Comparison of ENCODE assay signal across 10 cellular contexts in genomic region chr18:23191952-23192662, GRCh38. TPM values are rescaled to one million over a fixed set of nuclear protein-coding genes. Genes with fewer than 3 reads are reported as not detected.
DNase-seq lines count a peak whose midpoint lies in the region; ATAC-seq and TF ChIP-seq lines count a peak whose summit lies in the region.
"Had no signal": no experiment of that assay in that cellular context is flagged by ENCODE, and none has a peak within 500 bp of the region (broad histone marks: within the 10 kb centered on the region; RNA-seq: fewer than 3 reads in every experiment).

No MANE protein-coding gene starts in this region.

- CTCF ChIA-PET in OCI-LY7 (lab: Charles Lee; ENCODE audit: unreplicated experiment) = no interaction called here

- TF ChIP-seq EP300 in sigmoid colon (IDR thresholded peaks at IDR 0.05) = no peak

- POLR2A ChIA-PET in OCI-LY7 (lab: Charles Lee) = interaction anchor here (0.6 to 1.8 kb wide), 7 partner anchors 11 to 77 kb away, joined by 3 to 12 read pairs (median 4); no protein-coding TSS in a partner anchor

- H3K4me3 ChIP-seq in OCI-LY7 (ENCODE audit: low read depth, low read length, poor library complexity, severe bottlenecking) (no peak overlapping the region), sigmoid colon (no peak overlapping the region)
- H3K4me3 ChIP-seq: skin epidermis had no signal

- intact Hi-C loops in OCI-LY7 (cut with micrococcal nuclease; ENCODE audit: unreplicated experiment) = no loop called here
- intact Hi-C loops in sigmoid colon (cut with DNase I) = loop anchor here (1.0 to 5.0 kb wide), 2 partner anchors 12 to 145 kb away; no protein-coding TSS in a partner anchor

- H3K9me3 ChIP-seq in OCI-LY7 (ENCODE audit: low read length) (no peaks in the 10 kb centered on the region), sigmoid colon (no peaks in the 10 kb centered on the region)

- H3K9me2 ChIP-seq in OCI-LY7 (ENCODE audit: insufficient read depth, low read length) = no peaks in the 10 kb centered on the region

- peak overlapping the region; percentile 33 for H3K4me2 ChIP-seq in OCI-LY7 (ENCODE audit: low read length)

- peak; percentile 85 for DNase-seq in H4 (ENCODE audit: low spot score)
- no peak for DNase-seq in OCI-LY7 (ENCODE audit: low spot score)
- peak; percentile 60 for DNase-seq in globus pallidus (ENCODE audit: low spot score)
- peak; percentile 73 for DNase-seq in sigmoid colon
- no peak for DNase-seq in NCI-H1436 treated with DMSO at 0.1 percent for 48 hours (lab: John Stamatoyannopoulos, UW)
- DNase-seq: activated T-cell treated with anti-CD3 and anti-CD28 coated beads, Interleukin-2, amount 50 U/mL, for 48 hours had no signal

- no peak overlapping the region; the same call in 1 of the 2 replicates for H2AFZ ChIP-seq in OCI-LY7 (ENCODE audit: low read length)

- peaks cover 19% of the 10 kb centered on the region for H3K4me1 ChIP-seq in OCI-LY7 (ENCODE audit: insufficient read depth, low read length, poor library complexity, severe bottlenecking)
- peaks cover 0 to 10% (median 4%) of the 10 kb centered on the region in 4 donors for H3K4me1 ChIP-seq in sigmoid colon

- TF ChIP-seq CTCF in OCI-LY7 (conservative IDR thresholded peaks at IDR 0.05; ENCODE audit: low read length) (no peak), sigmoid colon (IDR thresholded peaks at IDR 0.05) (no peak)

- H3K27me3 ChIP-seq in sigmoid colon = no peaks in the 10 kb centered on the region

- no peaks in the 10 kb centered on the region for H3K79me2 ChIP-seq in OCI-LY7 (ENCODE audit: insufficient read depth, low read depth, low read length)

- 31 to 32% methylated on average over 11 of the region's 11 CpGs for WGBS in sigmoid colon, 2 donors

- H4K20me1 ChIP-seq in OCI-LY7 (ENCODE audit: insufficient read depth, low read length) = no peaks in the 10 kb centered on the region

- H3K36me3 ChIP-seq in OCI-LY7 (ENCODE audit: insufficient read depth, low read length) = peaks cover 53% of the 10 kb centered on the region
- no peaks in the 10 kb centered on the region for H3K36me3 ChIP-seq in sigmoid colon

- ATAC-seq in HG03354 (IDR thresholded peaks at IDR 0.05; ENCODE audit: poor library complexity, severe bottlenecking, unreplicated experiment) (no peak), GM21723 (IDR thresholded peaks at IDR 0.05; ENCODE audit: unreplicated experiment) (no peak), GM19395 (IDR thresholded peaks at IDR 0.05; ENCODE audit: unreplicated experiment) (no peak)

- no TSS peak for BruUV-seq in OCI-LY7 (replicated peaks; lab: Mats Ljungman, UMichigan)

- H3K27ac ChIP-seq in OCI-LY7 (ENCODE audit: low read depth, low read length, poor library complexity, severe bottlenecking) = peak overlapping the region; percentile 18
- H3K27ac ChIP-seq in sigmoid colon = peak overlapping the region in 2 of 4 donors; percentile 19 to 51

- no peak for TF ChIP-seq POLR2A in sigmoid colon (IDR thresholded peaks at IDR 0.05)

RNA-seq across cellular contexts. Expression of gene CABLES1, which starts 56.8 kb away (rescaled TPM):
- 9.6 and 11.7 TPM in 2 replicates for total RNA-seq in H4 (2014; rRNA removed; shearing (Covaris generic))
- total RNA-seq in OCI-LY7 (2014; rRNA removed; shearing (Covaris generic)) = 20.6 and 34.7 TPM in 2 replicates
- 22.0 and 28.7 TPM in 2 replicates for total RNA-seq in OCI-LY7 (2022)
- 1 to 10 TPM; 1.9 to 4.3 (median 3.8) TPM for total RNA-seq in sigmoid colon
- polyA plus RNA-seq in sigmoid colon = 1 to 10 TPM; 3.5 to 7.2 (median 5.1) TPM

Comparison
In these comparisons a context has a peak if more than half of its experiments do, and no peak if none do; other contexts are left out.
1. DNase-seq: peak in H4 (single experiment), globus pallidus (single experiment) and sigmoid colon (single experiment); none in OCI-LY7 (single experiment) and NCI-H1436 treated with DMSO at 0.1 percent for 48 hours (single experiment).